ENCODE assay signal across 1 cellular context in the genomic region with DNA sequence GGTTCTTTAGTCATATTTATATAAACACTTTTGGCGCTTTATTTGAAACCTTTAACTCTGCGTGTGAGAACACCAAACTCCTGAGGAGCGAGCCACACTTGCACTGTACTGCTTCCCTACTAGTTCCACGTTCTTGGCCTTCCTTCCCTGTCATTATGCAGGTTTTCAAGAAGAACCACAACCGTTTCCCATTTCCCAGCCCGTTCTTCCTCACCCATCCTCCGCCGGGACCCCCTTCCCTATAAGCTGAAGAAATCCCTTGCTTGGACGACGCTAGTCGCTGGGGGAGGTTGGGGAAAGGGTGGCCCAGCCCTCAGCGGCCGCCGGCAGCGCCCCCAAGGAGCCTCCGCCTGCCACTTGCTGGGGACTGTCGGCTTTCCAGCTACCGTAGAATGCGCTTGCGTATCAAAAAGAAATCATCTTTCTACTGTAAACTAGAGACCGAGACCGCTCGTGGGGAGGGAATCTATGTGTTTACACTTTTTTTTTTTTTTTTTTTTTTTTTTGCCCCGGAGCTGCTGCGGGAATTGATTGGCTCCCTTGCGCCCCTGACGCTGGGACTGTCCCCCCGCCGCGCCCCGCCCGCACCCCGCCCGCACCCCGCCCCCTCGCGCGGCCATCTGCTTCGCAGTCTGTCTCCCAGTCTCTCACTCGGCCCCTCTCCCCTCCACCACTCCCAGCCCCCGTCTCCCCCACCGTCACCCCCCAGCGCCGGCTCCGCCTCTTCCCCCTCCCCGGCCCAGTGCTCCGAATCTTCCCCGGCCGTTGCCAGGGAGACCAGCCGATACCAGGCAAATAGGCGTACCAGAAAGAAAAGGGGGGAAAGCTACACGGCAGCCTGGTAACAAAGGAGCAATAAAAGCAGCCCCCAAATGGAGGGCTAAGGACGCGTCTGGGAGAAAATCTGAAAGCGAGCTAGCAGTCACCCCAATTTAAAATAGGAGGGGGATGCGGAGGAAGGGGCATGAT.
TF ChIP-seq lines count a peak whose summit lies in the region.

No MANE protein-coding gene starts in this region.

TF ChIP-seq in HepG2, 621 proteins besides CTCF, POLR2A, EP300 and RAD21 (continues in another document):
- TF ChIP-seq HNRNPLL (IDR thresholded peaks at IDR 0.05; ENCODE audit: low read depth, low read length, poor library complexity, severe bottlenecking) (peak; percentile 89), KAT7 (CRISPR knock-in tag; IDR thresholded peaks at IDR 0.05; ENCODE audit: borderline replicate concordance) (no peak), ZNF225 (CRISPR knock-in tag; IDR thresholded peaks at IDR 0.05) (no peak), RNF2 (conservative IDR thresholded peaks at IDR 0.05; ENCODE audit: low read depth) (peak; percentile 60; the same call in 1 of the 2 replicates), ZNF570 (CRISPR knock-in tag; IDR thresholded peaks at IDR 0.05; ENCODE audit: borderline replicate concordance) (no peak), TGIF2 (CRISPR knock-in tag; IDR thresholded peaks at IDR 0.05) (no peak), MAZ (IDR thresholded peaks at IDR 0.05; ENCODE audit: borderline replicate concordance, low read depth, low read length) (0 out of 2 replicates have a peak, but pooled peaks have one; percentile 11), MAZ (CRISPR knock-in tag; IDR thresholded peaks at IDR 0.05; ENCODE audit: low read depth) (peak; percentile 30; the same call in 1 of the 2 replicates), KDM2A (CRISPR knock-in tag; IDR thresholded peaks at IDR 0.05; ENCODE audit: borderline replicate concordance, low read depth) (peak; percentile 44; the same call in 1 of the 2 replicates), PCBP1 (IDR thresholded peaks at IDR 0.05; ENCODE audit: borderline replicate concordance, low read depth, low read length) (no peak), ZNF317 (CRISPR knock-in tag; IDR thresholded peaks at IDR 0.05) (no peak), PAF1 (CRISPR knock-in tag; IDR thresholded peaks at IDR 0.05) (no peak)
- TF ChIP-seq, protein P1, sequence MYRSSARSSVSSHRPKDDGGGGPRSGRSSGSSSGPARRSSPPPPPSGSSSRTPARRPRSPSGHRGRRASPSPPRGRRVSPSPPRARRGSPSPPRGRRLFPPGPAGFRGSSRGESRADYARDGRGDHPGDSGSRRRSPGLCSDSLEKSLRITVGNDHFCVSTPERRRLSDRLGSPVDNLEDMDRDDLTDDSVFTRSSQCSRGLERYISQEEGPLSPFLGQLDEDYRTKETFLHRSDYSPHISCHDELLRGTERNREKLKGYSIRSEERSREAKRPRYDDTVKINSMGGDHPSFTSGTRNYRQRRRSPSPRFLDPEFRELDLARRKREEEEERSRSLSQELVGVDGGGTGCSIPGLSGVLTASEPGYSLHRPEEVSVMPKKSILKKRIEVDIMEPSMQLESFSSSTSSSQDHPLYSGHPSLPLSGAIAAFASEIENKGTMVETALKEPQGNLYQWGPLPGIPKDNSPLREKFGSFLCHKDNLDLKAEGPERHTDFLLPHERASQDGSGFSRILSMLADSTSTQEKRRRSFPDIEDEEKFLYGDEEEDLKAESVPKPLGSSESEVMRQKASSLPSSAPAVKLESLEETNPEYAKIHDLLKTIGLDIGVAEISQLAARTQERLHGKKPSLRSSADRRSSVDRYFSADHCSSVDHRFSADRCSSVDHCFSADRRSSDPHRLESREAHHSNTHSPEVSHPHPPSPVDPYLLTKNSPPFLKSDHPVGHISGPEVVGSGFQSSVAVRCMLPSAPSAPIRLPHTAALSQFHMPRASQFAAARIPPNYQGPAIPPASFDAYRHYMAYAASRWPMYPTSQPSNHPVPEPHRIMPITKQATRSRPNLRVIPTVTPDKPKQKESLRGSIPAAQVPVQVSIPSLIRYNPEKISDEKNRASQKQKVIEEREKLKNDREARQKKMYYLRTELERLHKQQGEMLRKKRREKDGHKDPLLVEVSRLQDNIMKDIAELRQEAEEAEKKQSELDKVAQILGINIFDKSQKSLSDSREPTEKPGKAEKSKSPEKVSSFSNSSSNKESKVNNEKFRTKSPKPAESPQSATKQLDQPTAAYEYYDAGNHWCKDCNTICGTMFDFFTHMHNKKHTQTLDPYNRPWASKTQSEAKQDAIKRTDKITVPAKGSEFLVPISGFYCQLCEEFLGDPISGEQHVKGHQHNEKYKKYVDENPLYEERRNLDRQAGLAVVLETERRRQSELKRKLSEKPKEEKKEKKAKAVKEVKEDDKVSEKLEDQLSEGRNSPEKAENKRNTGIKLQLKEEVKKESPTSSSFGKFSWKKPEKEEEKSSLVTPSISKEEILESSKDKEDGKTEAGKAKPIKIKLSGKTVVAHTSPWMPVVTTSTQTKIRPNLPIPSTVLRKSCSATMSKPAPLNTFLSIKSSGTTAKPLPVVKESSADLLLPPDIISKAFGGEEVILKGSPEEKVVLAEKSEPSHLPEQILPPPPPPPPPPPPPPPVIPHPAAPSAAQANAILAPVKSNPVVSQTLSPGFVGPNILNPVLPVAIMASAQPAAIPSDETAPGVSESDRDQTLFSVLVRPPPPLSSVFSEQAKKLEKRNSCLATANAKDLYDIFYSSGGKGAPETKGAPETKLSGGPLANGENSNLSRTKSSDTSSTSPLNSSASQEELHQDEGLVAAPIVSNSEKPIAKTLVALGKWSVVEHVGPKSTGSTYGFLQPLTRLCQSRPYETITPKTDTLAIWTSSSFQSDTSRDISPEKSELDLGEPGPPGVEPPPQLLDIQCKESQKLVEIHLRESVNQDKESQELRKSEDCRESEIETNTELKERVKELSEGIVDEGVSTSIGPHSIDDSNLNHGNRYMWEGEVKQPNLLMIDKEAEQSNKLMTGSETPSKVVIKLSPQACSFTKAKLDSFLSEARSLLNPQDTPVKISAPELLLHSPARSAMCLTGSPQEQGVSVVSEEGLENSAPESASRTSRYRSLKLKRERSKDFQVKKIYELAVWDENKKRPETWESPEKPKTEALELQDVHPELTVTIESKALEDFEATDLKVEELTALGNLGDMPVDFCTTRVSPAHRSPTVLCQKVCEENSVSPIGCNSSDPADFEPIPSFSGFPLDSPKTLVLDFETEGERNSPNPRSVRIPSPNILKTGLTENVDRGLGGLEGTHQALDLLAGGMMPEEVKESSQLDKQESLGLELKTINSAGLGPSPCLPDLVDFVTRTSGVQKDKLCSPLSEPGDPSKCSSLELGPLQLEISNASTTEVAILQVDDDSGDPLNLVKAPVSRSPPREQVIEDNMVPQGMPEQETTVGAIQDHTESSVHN (CRISPR knock-in tag; IDR thresholded peaks at IDR 0.05): no peak
- TF ChIP-seq, protein P2, sequence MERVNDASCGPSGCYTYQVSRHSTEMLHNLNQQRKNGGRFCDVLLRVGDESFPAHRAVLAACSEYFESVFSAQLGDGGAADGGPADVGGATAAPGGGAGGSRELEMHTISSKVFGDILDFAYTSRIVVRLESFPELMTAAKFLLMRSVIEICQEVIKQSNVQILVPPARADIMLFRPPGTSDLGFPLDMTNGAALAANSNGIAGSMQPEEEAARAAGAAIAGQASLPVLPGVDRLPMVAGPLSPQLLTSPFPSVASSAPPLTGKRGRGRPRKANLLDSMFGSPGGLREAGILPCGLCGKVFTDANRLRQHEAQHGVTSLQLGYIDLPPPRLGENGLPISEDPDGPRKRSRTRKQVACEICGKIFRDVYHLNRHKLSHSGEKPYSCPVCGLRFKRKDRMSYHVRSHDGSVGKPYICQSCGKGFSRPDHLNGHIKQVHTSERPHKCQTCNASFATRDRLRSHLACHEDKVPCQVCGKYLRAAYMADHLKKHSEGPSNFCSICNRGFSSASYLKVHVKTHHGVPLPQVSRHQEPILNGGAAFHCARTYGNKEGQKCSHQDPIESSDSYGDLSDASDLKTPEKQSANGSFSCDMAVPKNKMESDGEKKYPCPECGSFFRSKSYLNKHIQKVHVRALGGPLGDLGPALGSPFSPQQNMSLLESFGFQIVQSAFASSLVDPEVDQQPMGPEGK (CRISPR knock-in tag; IDR thresholded peaks at IDR 0.05): peak; percentile 64
- TF ChIP-seq, protein P3, sequence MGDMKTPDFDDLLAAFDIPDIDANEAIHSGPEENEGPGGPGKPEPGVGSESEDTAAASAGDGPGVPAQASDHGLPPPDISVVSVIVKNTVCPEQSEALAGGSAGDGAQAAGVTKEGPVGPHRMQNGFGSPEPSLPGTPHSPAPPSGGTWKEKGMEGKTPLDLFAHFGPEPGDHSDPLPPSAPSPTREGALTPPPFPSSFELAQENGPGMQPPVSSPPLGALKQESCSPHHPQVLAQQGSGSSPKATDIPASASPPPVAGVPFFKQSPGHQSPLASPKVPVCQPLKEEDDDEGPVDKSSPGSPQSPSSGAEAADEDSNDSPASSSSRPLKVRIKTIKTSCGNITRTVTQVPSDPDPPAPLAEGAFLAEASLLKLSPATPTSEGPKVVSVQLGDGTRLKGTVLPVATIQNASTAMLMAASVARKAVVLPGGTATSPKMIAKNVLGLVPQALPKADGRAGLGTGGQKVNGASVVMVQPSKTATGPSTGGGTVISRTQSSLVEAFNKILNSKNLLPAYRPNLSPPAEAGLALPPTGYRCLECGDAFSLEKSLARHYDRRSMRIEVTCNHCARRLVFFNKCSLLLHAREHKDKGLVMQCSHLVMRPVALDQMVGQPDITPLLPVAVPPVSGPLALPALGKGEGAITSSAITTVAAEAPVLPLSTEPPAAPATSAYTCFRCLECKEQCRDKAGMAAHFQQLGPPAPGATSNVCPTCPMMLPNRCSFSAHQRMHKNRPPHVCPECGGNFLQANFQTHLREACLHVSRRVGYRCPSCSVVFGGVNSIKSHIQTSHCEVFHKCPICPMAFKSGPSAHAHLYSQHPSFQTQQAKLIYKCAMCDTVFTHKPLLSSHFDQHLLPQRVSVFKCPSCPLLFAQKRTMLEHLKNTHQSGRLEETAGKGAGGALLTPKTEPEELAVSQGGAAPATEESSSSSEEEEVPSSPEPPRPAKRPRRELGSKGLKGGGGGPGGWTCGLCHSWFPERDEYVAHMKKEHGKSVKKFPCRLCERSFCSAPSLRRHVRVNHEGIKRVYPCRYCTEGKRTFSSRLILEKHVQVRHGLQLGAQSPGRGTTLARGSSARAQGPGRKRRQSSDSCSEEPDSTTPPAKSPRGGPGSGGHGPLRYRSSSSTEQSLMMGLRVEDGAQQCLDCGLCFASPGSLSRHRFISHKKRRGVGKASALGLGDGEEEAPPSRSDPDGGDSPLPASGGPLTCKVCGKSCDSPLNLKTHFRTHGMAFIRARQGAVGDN (CRISPR knock-in tag; IDR thresholded peaks at IDR 0.05): peak; percentile 63
- TF ChIP-seq, protein P4, sequence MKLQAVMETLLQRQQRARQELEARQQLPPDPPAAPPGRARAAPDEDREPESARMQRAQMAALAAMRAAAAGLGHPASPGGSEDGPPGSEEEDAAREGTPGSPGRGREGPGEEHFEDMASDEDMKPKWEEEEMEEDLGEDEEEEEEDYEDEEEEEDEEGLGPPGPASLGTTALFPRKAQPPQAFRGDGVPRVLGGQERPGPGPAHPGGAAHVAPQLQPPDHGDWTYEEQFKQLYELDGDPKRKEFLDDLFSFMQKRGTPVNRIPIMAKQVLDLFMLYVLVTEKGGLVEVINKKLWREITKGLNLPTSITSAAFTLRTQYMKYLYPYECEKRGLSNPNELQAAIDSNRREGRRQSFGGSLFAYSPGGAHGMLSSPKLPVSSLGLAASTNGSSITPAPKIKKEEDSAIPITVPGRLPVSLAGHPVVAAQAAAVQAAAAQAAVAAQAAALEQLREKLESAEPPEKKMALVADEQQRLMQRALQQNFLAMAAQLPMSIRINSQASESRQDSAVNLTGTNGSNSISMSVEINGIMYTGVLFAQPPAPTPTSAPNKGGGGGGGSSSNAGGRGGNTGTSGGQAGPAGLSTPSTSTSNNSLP (IDR thresholded peaks at IDR 0.05; ENCODE audit: low read depth, low read length): 0 out of 2 replicates have a peak, but pooled peaks have one; percentile 27
- TF ChIP-seq, protein P5, sequence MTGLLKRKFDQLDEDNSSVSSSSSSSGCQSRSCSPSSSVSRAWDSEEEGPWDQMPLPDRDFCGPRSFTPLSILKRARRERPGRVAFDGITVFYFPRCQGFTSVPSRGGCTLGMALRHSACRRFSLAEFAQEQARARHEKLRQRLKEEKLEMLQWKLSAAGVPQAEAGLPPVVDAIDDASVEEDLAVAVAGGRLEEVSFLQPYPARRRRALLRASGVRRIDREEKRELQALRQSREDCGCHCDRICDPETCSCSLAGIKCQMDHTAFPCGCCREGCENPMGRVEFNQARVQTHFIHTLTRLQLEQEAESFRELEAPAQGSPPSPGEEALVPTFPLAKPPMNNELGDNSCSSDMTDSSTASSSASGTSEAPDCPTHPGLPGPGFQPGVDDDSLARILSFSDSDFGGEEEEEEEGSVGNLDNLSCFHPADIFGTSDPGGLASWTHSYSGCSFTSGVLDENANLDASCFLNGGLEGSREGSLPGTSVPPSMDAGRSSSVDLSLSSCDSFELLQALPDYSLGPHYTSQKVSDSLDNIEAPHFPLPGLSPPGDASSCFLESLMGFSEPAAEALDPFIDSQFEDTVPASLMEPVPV (CRISPR knock-in tag; IDR thresholded peaks at IDR 0.05): 0 out of 2 replicates have a peak, but pooled peaks have one; percentile 57
